9 cellular contexts compared by ENCODE assay signal in genomic region chr1:210239295-210240155, GRCh38. TPM values are rescaled to one million over a fixed set of nuclear protein-coding genes. Genes with fewer than 3 reads are reported as not detected.
A peak's percentile ranks its signal among the peaks of the same experiment; 100 is the strongest.
DNase-seq lines count a peak whose midpoint lies in the region; ATAC-seq, FAIRE-seq and TF ChIP-seq lines count a peak whose summit lies in the region.
"Had no signal": no experiment of that assay in that cellular context is flagged by ENCODE, and none has a peak within 500 bp of the region (broad histone marks: within the 10 kb centered on the region; RNA-seq: fewer than 3 reads in every experiment).

No MANE protein-coding gene starts in this region.

- peaks cover under 1% of the 10 kb centered on the region for H3K4me1 Mint-ChIP-seq in activated T-helper 17 cell treated with anti-CD3 and anti-CD28 coated beads, Interleukin-2, amount 50 U/mL, for 72 hours

- no peak for ATAC-seq in activated T-helper 17 cell treated with anti-CD3 and anti-CD28 coated beads, Interleukin-2, amount 50 U/mL, for 72 hours (replicated peaks)

- no peak overlapping the region for H3K27ac Mint-ChIP-seq in activated T-helper 17 cell treated with anti-CD3 and anti-CD28 coated beads, Interleukin-2, amount 50 U/mL, for 72 hours

- FAIRE-seq in GM12891 (lab: Jason Lieb, UNC): no peak

- H3K9me3 Mint-ChIP-seq in activated T-helper 17 cell treated with anti-CD3 and anti-CD28 coated beads, Interleukin-2, amount 50 U/mL, for 72 hours: no peaks in the 10 kb centered on the region

- no peak overlapping the region for H3K27ac ChIP-seq in Peyer's patch
- H3K27ac ChIP-seq: HL-60 had no signal

- no peaks in the 10 kb centered on the region for H3K27me3 ChIP-seq in Peyer's patch

- H3K36me3 Mint-ChIP-seq in activated T-helper 17 cell treated with anti-CD3 and anti-CD28 coated beads, Interleukin-2, amount 50 U/mL, for 72 hours (ENCODE audit: low read depth): no peaks in the 10 kb centered on the region

- H3K4me3 ChIP-seq in Peyer's patch (no peak overlapping the region), fibroblast of pulmonary artery (replicated peaks; ENCODE audit: low read depth, low read length) (no peak overlapping the region)

- peaks cover 68% of the 10 kb centered on the region for H3K27me3 Mint-ChIP-seq in activated T-helper 17 cell treated with anti-CD3 and anti-CD28 coated beads, Interleukin-2, amount 50 U/mL, for 72 hours

- H3K9me3 ChIP-seq in Peyer's patch: no peaks in the 10 kb centered on the region

- no peak for TF ChIP-seq POLR2A in Peyer's patch (IDR thresholded peaks at IDR 0.05)
- no peak for TF ChIP-seq POLR2A in GM12891 (IDR thresholded peaks at IDR 0.05; ENCODE audit: low read depth, low read length)

- H3K36me3 ChIP-seq in Peyer's patch: no peaks in the 10 kb centered on the region

- H3K4me3 Mint-ChIP-seq in activated T-helper 17 cell treated with anti-CD3 and anti-CD28 coated beads, Interleukin-2, amount 50 U/mL, for 72 hours: no peak overlapping the region

- H3K4me1 ChIP-seq in Peyer's patch: peaks cover 0 to 20% (median 0%) of the 10 kb centered on the region in 4 donors

- DNase-seq in GM03348 (ENCODE audit: low spot score) (peak; percentile 77), Peyer's patch (no peak), fibroblast of pulmonary artery (ENCODE audit: low read depth) (peak; percentile 80), pulmonary artery endothelial cell (ENCODE audit: low read depth, low spot score) (peak; percentile 67), NCI-H524 treated with DMSO at 0.1 percent for 48 hours (lab: John Stamatoyannopoulos, UW) (no peak), GM12891 (ENCODE audit: insufficient read length, low spot score) (no peak)
- DNase-seq in activated effector memory CD4-positive, alpha-beta T cell treated with Interleukin-2 at 50 U/mL for 16 hours: no peak

- TF ChIP-seq CTCF in Peyer's patch (IDR thresholded peaks at IDR 0.05) (peak in 4 of 6 experiments; percentile 18 to 39 (median 28)), fibroblast of pulmonary artery (IDR thresholded peaks at IDR 0.05; ENCODE audit: low read length, missing control alignments) (peak; percentile 60)

TF ChIP-seq in GM12891, 5 proteins besides CTCF, POLR2A, EP300 and RAD21:
- TF ChIP-seq POLR2AphosphoS5 (IDR thresholded peaks at IDR 0.05; ENCODE audit: low read depth, low read length) (no peak), SPI1 (IDR thresholded peaks at IDR 0.05; ENCODE audit: low read depth, low read length) (no peak), TAF1 (IDR thresholded peaks at IDR 0.05; ENCODE audit: low read depth, low read length) (no peak), PAX5 (IDR thresholded peaks at IDR 0.05; ENCODE audit: insufficient read depth, low read length, severe bottlenecking) (no peak), POU2F2 (IDR thresholded peaks at IDR 0.05; ENCODE audit: low read depth, low read length) (no peak)

RNA-seq across cellular contexts. Expression of gene SERTAD4, which starts 6.9 kb away (rescaled TPM):
- total RNA-seq in Peyer's patch (1 to 10 TPM in 3 of 4 donors, under 1 TPM in 1; 0.18 to 1.7 (median 1.3) TPM), pulmonary artery endothelial cell (1.5 and 3.2 TPM in 2 replicates)
- total RNA-seq in activated T-helper 17 cell treated with anti-CD3 and anti-CD28 coated beads, Interleukin-2, amount 50 U/mL, for 72 hours: not detected
- polyA plus RNA-seq in GM12891 (2012; ENCODE audit: low read depth, missing spikeins): not detected

Comparison
In these comparisons a context has a peak if more than half of its experiments do, and no peak if none do; other contexts are left out.
1. DNase-seq: peak in GM03348 (single experiment), fibroblast of pulmonary artery (single experiment) and pulmonary artery endothelial cell (single experiment); none in Peyer's patch (0 of 3), NCI-H524 treated with DMSO at 0.1 percent for 48 hours (single experiment), activated effector memory CD4-positive, alpha-beta T cell treated with Interleukin-2 at 50 U/mL for 16 hours (single experiment) and GM12891 (single experiment).